Comparison of ENCODE assay signal across 1 cellular context in the genomic region with DNA sequence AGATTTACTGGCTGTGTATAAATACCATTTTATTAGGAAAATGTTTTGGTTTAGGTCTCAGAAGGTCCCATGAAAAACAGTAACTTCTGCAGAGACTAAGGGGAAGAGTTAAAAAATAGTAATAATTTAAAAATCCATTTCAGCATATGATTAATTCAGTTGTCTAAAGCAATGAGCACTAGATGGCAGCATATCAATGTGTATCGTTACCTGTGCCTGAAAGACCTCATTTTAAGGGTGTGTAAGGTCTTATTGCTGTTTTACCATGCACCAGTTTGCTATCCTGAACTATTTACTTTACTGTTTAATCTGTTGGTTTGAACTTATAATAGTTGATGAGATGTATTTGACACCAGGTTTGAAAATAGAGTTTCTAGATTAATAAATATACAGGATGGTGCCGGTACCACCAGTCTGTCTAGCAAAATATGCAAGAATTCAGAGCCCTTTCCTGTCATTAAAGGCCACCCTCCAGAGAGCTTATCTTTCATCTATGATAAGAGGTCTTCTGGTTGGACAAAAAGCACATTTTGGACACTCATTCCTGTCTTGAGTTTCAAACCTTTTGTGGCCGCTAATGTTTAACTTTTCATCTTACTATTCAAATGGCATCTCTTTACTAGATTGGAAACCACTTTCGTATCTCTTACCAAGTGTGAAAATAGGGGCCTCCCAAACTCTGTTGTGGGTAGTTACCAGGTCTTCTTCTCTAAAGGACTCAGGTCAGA.
TF ChIP-seq lines count a peak whose summit lies in the region.

No MANE protein-coding gene starts in this region.

TF ChIP-seq in SK-N-SH treated with all-trans-retinoic acid at 6 μM for 48 hours, 23 proteins besides CTCF, POLR2A, EP300 and RAD21 (continued from another document):
- TF ChIP-seq, protein P1, sequence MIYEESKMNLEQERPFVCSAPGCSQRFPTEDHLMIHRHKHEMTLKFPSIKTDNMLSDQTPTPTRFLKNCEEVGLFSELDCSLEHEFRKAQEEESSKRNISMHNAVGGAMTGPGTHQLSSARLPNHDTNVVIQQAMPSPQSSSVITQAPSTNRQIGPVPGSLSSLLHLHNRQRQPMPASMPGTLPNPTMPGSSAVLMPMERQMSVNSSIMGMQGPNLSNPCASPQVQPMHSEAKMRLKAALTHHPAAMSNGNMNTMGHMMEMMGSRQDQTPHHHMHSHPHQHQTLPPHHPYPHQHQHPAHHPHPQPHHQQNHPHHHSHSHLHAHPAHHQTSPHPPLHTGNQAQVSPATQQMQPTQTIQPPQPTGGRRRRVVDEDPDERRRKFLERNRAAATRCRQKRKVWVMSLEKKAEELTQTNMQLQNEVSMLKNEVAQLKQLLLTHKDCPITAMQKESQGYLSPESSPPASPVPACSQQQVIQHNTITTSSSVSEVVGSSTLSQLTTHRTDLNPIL (CRISPR knock-in tag; IDR thresholded peaks at IDR 0.05; ENCODE audit: low read depth): no peak
